8 cellular contexts compared by ENCODE assay signal in the genomic region with DNA sequence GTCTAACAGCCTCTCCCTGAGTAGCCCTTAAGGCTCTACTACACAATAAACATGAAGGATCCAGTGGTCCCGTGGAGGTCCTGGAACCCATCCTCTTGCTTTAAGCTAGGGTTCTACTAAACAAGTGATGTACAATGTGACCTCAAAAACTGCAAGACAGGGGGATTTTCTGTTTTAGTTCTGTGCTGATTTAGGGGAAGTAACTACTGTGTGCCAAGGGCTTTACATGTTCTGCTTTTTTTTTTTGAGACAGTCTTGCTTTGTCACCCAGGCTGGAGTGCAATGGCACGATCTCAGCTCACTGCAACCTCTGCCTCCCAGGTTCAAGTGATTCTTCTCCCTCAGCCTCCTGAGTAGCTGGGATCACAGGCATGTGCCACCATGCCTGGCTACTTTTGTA.
DNase-seq lines count a peak whose midpoint lies in the region; ATAC-seq and TF ChIP-seq lines count a peak whose summit lies in the region.
"Not testable (repeated sequence)": the region's sequence is repeated elsewhere in the genome, so short reads cannot be mapped to it uniquely, and the experiment has no call there.

No MANE protein-coding gene starts in this region.

- not testable (repeated sequence) for DNase-seq in CD14-positive monocyte (ENCODE audit: low spot score); Right ventricle myocardium inferior (ENCODE audit: missing footprints); naive thymus-derived CD4-positive, alpha-beta T cell
- DNase-seq in NB4 (ENCODE audit: low read depth) (peak; percentile 15), SIG-M5 treated with dmso at 0.1 percent for 504 hours (lab: John Stamatoyannopoulos, UW; ENCODE audit: unreplicated experiment) (peak; percentile 61)

- not testable (repeated sequence) for H3K36me3 Mint-ChIP-seq in CD14-positive monocyte; IgD-negative memory B cell; naive thymus-derived CD4-positive, alpha-beta T cell

- H3K9me3 Mint-ChIP-seq in CD14-positive monocyte; IgD-negative memory B cell; naive thymus-derived CD4-positive, alpha-beta T cell: not testable (repeated sequence)

- peaks cover 10% of the 10 kb centered on the region for H3K4me1 Mint-ChIP-seq in CD14-positive monocyte
- peaks cover 0 to 12% (median 6%) of the 10 kb centered on the region in 3 donors for H3K4me1 Mint-ChIP-seq in IgD-negative memory B cell
- not testable (repeated sequence) for H3K4me1 Mint-ChIP-seq in naive thymus-derived CD4-positive, alpha-beta T cell

- not testable (repeated sequence) for H3K4me3 ChIP-seq in NB4 (ENCODE audit: low read depth, low read length); naive thymus-derived CD4-positive, alpha-beta T cell (ENCODE audit: low read length)

- TF ChIP-seq POLR2A in NB4 (IDR thresholded peaks at IDR 0.05; ENCODE audit: extremely low read depth, insufficient read length), result not testable (repeated sequence)

- H3K4me1 ChIP-seq in naive thymus-derived CD4-positive, alpha-beta T cell (ENCODE audit: control insufficient read depth in 2 of 2, insufficient read depth in 2 of 2, low read length in 2 of 2), result not testable (repeated sequence)

- TF ChIP-seq CTCF in CD14-positive monocyte (IDR thresholded peaks at IDR 0.05); NB4 (IDR thresholded peaks at IDR 0.05; ENCODE audit: low read depth, low read length): not testable (repeated sequence)

- peaks cover 21 to 30% (median 26%) of the 10 kb centered on the region in 3 donors for H3K27me3 Mint-ChIP-seq in CD14-positive monocyte (ENCODE audit: low read depth in 3 of 3)
- peaks cover 12% of the 10 kb centered on the region for H3K27me3 Mint-ChIP-seq in IgD-negative memory B cell
- peaks cover 21 to 39% (median 25%) of the 10 kb centered on the region in 5 donors for H3K27me3 Mint-ChIP-seq in naive thymus-derived CD4-positive, alpha-beta T cell

- H3K27ac Mint-ChIP-seq in CD14-positive monocyte (peak overlapping the region in 4 of 7 donors; percentile 22 to 82 (median 68)), IgD-negative memory B cell (peak overlapping the region in 2 of 3 donors; percentile 9 to 80)
- H3K27ac Mint-ChIP-seq in naive thymus-derived CD4-positive, alpha-beta T cell, result not testable (repeated sequence)

- H3K4me3 Mint-ChIP-seq in CD14-positive monocyte, result peak overlapping the region in 1 of 2 donors; percentile 30
- H3K4me3 Mint-ChIP-seq in IgD-negative memory B cell; naive thymus-derived CD4-positive, alpha-beta T cell: not testable (repeated sequence)

- not testable (repeated sequence) for H3K9me3 ChIP-seq in naive thymus-derived CD4-positive, alpha-beta T cell (ENCODE audit: control insufficient read depth in 2 of 3, low read length in 3 of 3)

- CTCF ChIA-PET in naive thymus-derived CD4-positive, alpha-beta T cell (lab: Charles Lee), result not testable (repeated sequence)

- POLR2A ChIA-PET in naive thymus-derived CD4-positive, alpha-beta T cell (lab: Charles Lee), result not testable (repeated sequence)

- intact Hi-C loops in CD14-positive monocyte (cut with micrococcal nuclease); Right ventricle myocardium inferior (cut with DNase I); naive thymus-derived CD4-positive, alpha-beta T cell (cut with micrococcal nuclease): not testable (repeated sequence)

- not testable (repeated sequence) for H3K36me3 ChIP-seq in naive thymus-derived CD4-positive, alpha-beta T cell (ENCODE audit: control insufficient read depth in 2 of 3, insufficient read depth in 3 of 3, low read length in 3 of 3)

- H3K27me3 ChIP-seq in naive thymus-derived CD4-positive, alpha-beta T cell (ENCODE audit: control insufficient read depth in 2 of 2, insufficient read depth in 2 of 2, low read length in 2 of 2), result not testable (repeated sequence)

- not testable (repeated sequence) for H3K27ac ChIP-seq in naive thymus-derived CD4-positive, alpha-beta T cell (ENCODE audit: low read depth, low read length)

- ATAC-seq in GM18867 (IDR thresholded peaks at IDR 0.05; ENCODE audit: unreplicated experiment) (peak; percentile 93), HG02870 (IDR thresholded peaks at IDR 0.05; ENCODE audit: unreplicated experiment) (peak; percentile 53), Right ventricle myocardium inferior (peak; percentile 65)
- peak; percentile 61 for ATAC-seq in naive thymus-derived CD4-positive, alpha-beta T cell
